In the genomic region with DNA sequence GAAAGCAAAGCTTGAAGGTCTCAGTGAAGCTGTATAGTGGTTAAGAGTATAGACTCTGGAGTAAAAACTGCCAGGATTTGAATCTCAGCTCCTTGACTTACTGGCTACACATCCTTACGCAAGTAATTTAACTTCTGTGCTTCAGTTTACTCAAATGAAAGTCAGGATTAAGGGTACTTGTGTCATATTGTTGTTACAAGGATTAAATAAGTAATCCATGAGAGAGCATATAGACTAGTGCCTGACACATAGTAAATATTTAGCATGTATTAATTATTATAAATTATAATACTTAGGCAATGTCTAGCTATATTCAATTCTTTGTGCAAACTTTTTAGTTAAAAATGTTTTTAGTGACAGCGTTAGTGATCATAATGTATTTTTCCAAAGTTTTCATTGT, we compare ENCODE assay signal across 1 cellular context.
TF ChIP-seq lines count a peak whose summit lies in the region.

No MANE protein-coding gene starts in this region.

TF ChIP-seq in SK-N-SH, 30 proteins besides CTCF, POLR2A, EP300 and RAD21:
- TF ChIP-seq REST (IDR thresholded peaks at IDR 0.05; ENCODE audit: low read depth, low read length) (no peak), FOXJ3 (CRISPR knock-in tag; IDR thresholded peaks at IDR 0.05) (no peak), SIN3A (IDR thresholded peaks at IDR 0.05; ENCODE audit: borderline replicate concordance, low read depth, low read length) (no peak), IRF3 (IDR thresholded peaks at IDR 0.05; ENCODE audit: low read depth, low read length) (no peak), PBX3 (IDR thresholded peaks at IDR 0.05) (no peak), MEF2A (IDR thresholded peaks at IDR 0.05; ENCODE audit: borderline replicate concordance, low read depth) (no peak), FOSL2 (IDR thresholded peaks at IDR 0.05; ENCODE audit: borderline replicate concordance, low read depth) (no peak), EZH2phosphoT487 (IDR thresholded peaks at IDR 0.05; ENCODE audit: borderline replicate concordance, low read depth) (no peak)
